24 cellular contexts compared by ENCODE assay signal in the genomic region with DNA sequence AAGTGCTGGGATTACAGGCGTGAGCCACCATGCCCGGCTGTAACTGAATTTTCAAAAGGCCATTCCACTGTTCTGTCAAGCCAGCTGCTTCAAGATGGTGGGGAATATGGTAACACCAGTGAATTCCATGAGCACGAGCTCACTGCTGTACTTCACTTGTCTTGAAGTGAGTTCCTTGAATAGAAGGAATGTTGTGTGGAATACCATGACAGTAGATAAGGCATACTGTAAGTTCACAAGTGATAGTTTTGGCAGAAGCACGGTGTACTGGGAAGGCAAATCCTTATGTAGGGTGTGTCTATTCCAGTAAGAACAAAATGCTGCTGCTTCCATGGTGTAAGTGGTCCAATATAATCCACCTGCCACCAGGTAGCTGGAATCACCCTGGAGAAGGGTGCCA. TPM values are rescaled to one million over a fixed set of nuclear protein-coding genes. Genes with fewer than 3 reads are reported as not detected.
DNase-seq lines count a peak whose midpoint lies in the region; ATAC-seq and TF ChIP-seq lines count a peak whose summit lies in the region.
"Had no signal": no experiment of that assay in that cellular context is flagged by ENCODE, and none has a peak within 500 bp of the region (broad histone marks: within the 10 kb centered on the region; RNA-seq: fewer than 3 reads in every experiment).

No MANE protein-coding gene starts in this region.

- no peak overlapping the region for H2BK120ac ChIP-seq in IMR-90 (ENCODE audit: low read depth, low read length)

- H3K9ac ChIP-seq in IMR-90 (ENCODE audit: low read depth, low read length) = no peak overlapping the region

- H2AK5ac ChIP-seq in IMR-90 (ENCODE audit: low read depth, low read length) = no peak overlapping the region

- H3K36me3 ChIP-seq in IMR-90 (ENCODE audit: control insufficient read depth, insufficient read depth, low read length) (no peaks in the 10 kb centered on the region), lower lobe of right lung (no peaks in the 10 kb centered on the region)
- H3K36me3 ChIP-seq: HAP-1, sigmoid colon, SJSA1 had no signal

- peak; percentile 70 for ATAC-seq in IMR-90 (ENCODE audit: low read depth)
- peak; percentile 76 to 88 for ATAC-seq in lower lobe of right lung
- no peak for ATAC-seq in GM19351 (IDR thresholded peaks at IDR 0.05; ENCODE audit: unreplicated experiment)
- no peak for ATAC-seq in left ventricle myocardium superior
- ATAC-seq: activated CD8-positive, alpha-beta T cell treated with anti-CD3 and anti-CD28 coated beads for 36 hours; activated T-helper 17 cell treated with anti-CD3 and anti-CD28 coated beads, Interleukin-2, amount 50 U/mL, for 72 hours; stimulated activated naive B cell treated with anti-CD40 and anti-IgM and Interleukin-4, amounts not matched to agents 10 μg/mL and 1 μg/mL and 100 μg/mL, for 72 hours had no signal

- H3K4me1 ChIP-seq in IMR-90 (ENCODE audit: control insufficient read depth, insufficient read depth, low read length) = no peaks in the 10 kb centered on the region
- peaks cover 3% of the 10 kb centered on the region for H3K4me1 ChIP-seq in lower lobe of right lung
- H3K4me1 ChIP-seq: sigmoid colon, SJSA1 had no signal

- no peak for TF ChIP-seq CTCF in IMR-90 (conservative IDR thresholded peaks at IDR 0.05; ENCODE audit: low read depth, low read length)
- no peak for TF ChIP-seq CTCF in choroid plexus epithelial cell (conservative IDR thresholded peaks at IDR 0.05; ENCODE audit: low read depth, low read length)
- no peak for TF ChIP-seq CTCF in lower lobe of right lung (IDR thresholded peaks at IDR 0.05)

- H3K23ac ChIP-seq in IMR-90 (ENCODE audit: low read depth, low read length) = peak overlapping the region; percentile 31; the same call in 1 of the 2 replicates

- no peak overlapping the region for H2AK9ac ChIP-seq in IMR-90 (replicated peaks; ENCODE audit: low read depth, low read length, poor library complexity)

- H2AFZ ChIP-seq in IMR-90 (replicated peaks; ENCODE audit: low read length, poor library complexity) = no peak overlapping the region

- no peak overlapping the region for H3K18ac ChIP-seq in IMR-90 (ENCODE audit: low read depth, low read length)

- TF ChIP-seq RAD21 in IMR-90 (IDR thresholded peaks at IDR 0.05; ENCODE audit: low read length) = no peak

- H3K79me1 ChIP-seq in IMR-90 (ENCODE audit: low read depth in 1 of 2, low read length in 2 of 2) = no peaks in the 10 kb centered on the region

- no peak overlapping the region for H3K4ac ChIP-seq in IMR-90 (ENCODE audit: low read depth, low read length)

- H4K91ac ChIP-seq in IMR-90 (ENCODE audit: insufficient read depth, low read depth, low read length) = no peak overlapping the region

- no peak for TF ChIP-seq POLR2A in IMR-90 (IDR thresholded peaks at IDR 0.05; ENCODE audit: low read depth, low read length)

- H3K4me2 ChIP-seq in IMR-90 (ENCODE audit: low read depth, low read length) = no peak overlapping the region

- no peak overlapping the region for H4K5ac ChIP-seq in IMR-90 (ENCODE audit: low read depth, low read length)

- peaks cover 4% of the 10 kb centered on the region for H3K9me1 ChIP-seq in IMR-90 (ENCODE audit: insufficient read depth, low read length)

- WGBS in IMR-90 (ENCODE audit: extremely low coverage in 2 of 2, insufficient read length in 1 of 2), 2 experiments = 100% methylated on average over 1 of the region's 4 CpGs; no CpG with 5 or more reads in 1 of the 2 experiments

- no peak overlapping the region for H3K56ac ChIP-seq in IMR-90 (ENCODE audit: extremely low read depth, insufficient read depth, low read length)

- H3K27me3 ChIP-seq in IMR-90 (ENCODE audit: control insufficient read depth, insufficient read depth, low read length) = no peaks in the 10 kb centered on the region; the same call in 1 of the 2 replicates
- H3K27me3 ChIP-seq in lower lobe of right lung (ENCODE audit: low read depth) = no peaks in the 10 kb centered on the region
- H3K27me3 ChIP-seq: dorsolateral prefrontal cortex, sigmoid colon, SJSA1 had no signal

- intact Hi-C loops in IMR-90 (cut with micrococcal nuclease) (no loop called here), lower lobe of right lung (cut with DNase I) (loop anchor here (10.0 kb wide), 1 partner anchor 337 kb away; no protein-coding TSS in a partner anchor), left ventricle myocardium superior (cut with micrococcal nuclease) (no loop called here)

- in situ Hi-C loops in IMR-90 (cut with MboI; ENCODE audit: low sequenced_read_pairs) = no loop called here

- dilution Hi-C loops in IMR-90 (cut with HindIII; ENCODE audit: low sequenced_read_pairs, unreplicated experiment) = no loop called here

- H3K9me3 ChIP-seq in IMR-90 (ENCODE audit: control insufficient read depth, insufficient read depth, low read length) (no peaks in the 10 kb centered on the region), lower lobe of right lung (no peaks in the 10 kb centered on the region)
- H3K9me3 ChIP-seq: HAP-1, sigmoid colon, SJSA1 had no signal

- no peak overlapping the region for H3K14ac ChIP-seq in IMR-90 (replicated peaks; ENCODE audit: low read depth, low read length)

- H2BK15ac ChIP-seq in IMR-90 (ENCODE audit: low read depth, low read length) = no peak overlapping the region

- H4K8ac ChIP-seq in IMR-90 (ENCODE audit: low read depth in 2 of 2, low read length in 2 of 2) = no peak overlapping the region

- BruUV-seq in IMR-90 (replicated peaks; lab: Mats Ljungman, UMichigan) = no TSS peak

- no peaks in the 10 kb centered on the region for H4K20me1 ChIP-seq in IMR-90 (ENCODE audit: insufficient read depth, low read length)

- CTCF ChIA-PET in IMR-90 (lab: Yijun Ruan, JAX) = no interaction called here

- DNase-seq in IMR-90 (peak; percentile 73), choroid plexus epithelial cell (ENCODE audit: low read depth) (peak; percentile 47), lower lobe of right lung (no peak), ureter (ENCODE audit: low spot score) (peak; percentile 15), left ventricle myocardium superior (no peak), retina (no peak)
- DNase-seq: activated CD4-positive, alpha-beta T cell treated with anti-CD3 and anti-CD28 coated beads for 1 hour; activated CD8-positive, alpha-beta T cell treated with anti-CD3 and anti-CD28 coated beads for 36 hours; AML-193; amygdala; CD4-positive, alpha-beta T cell; dorsolateral prefrontal cortex; glutamatergic neuron; KG1; kidney; MM.1S; NCI-H1417; NCI-H2029 treated with DMSO at 0.1 percent for 48 hours; sigmoid colon; stimulated activated naive B cell treated with anti-CD40 and anti-IgM and Interleukin-4, amounts not matched to agents 10 μg/mL and 1 μg/mL and 100 μg/mL, for 72 hours had no signal

- H2BK20ac ChIP-seq in IMR-90 (ENCODE audit: low read depth, low read length) = peak overlapping the region; percentile 35; the same call in 1 of the 2 replicates

- H2BK5ac ChIP-seq in IMR-90 (ENCODE audit: low read depth, low read length, poor library complexity, severe bottlenecking) = no peak overlapping the region

- POLR2A ChIA-PET in IMR-90 (lab: Charles Lee; ENCODE audit: unreplicated experiment) = no interaction called here

- H3K4me3 ChIP-seq in IMR-90 (ENCODE audit: insufficient read depth, low read depth, low read length) (no peak overlapping the region), choroid plexus epithelial cell (ENCODE audit: low read depth, low read length) (no peak overlapping the region), lower lobe of right lung (no peak overlapping the region)
- H3K4me3 ChIP-seq: dorsolateral prefrontal cortex, HAP-1, sigmoid colon, SJSA1 had no signal

- H3K27ac ChIP-seq in IMR-90 (ENCODE audit: insufficient read depth, low read length) (no peak overlapping the region), lower lobe of right lung (no peak overlapping the region)
- H3K27ac ChIP-seq: dorsolateral prefrontal cortex, sigmoid colon, SJSA1 had no signal

TF ChIP-seq in IMR-90, 13 proteins besides CTCF, POLR2A, EP300 and RAD21:
- no peak for TF ChIP-seq MAZ (IDR thresholded peaks at IDR 0.05; ENCODE audit: borderline replicate concordance, low read depth, low read length)
- no peak for TF ChIP-seq MXI1 (IDR thresholded peaks at IDR 0.05; ENCODE audit: borderline replicate concordance, low read depth, low read length)
- TF ChIP-seq RCOR1 (IDR thresholded peaks at IDR 0.05; ENCODE audit: insufficient replicate concordance, low read length) = no peak
- no peak for TF ChIP-seq USF2 (IDR thresholded peaks at IDR 0.05; ENCODE audit: low read depth, low read length)
- TF ChIP-seq, protein P1, sequence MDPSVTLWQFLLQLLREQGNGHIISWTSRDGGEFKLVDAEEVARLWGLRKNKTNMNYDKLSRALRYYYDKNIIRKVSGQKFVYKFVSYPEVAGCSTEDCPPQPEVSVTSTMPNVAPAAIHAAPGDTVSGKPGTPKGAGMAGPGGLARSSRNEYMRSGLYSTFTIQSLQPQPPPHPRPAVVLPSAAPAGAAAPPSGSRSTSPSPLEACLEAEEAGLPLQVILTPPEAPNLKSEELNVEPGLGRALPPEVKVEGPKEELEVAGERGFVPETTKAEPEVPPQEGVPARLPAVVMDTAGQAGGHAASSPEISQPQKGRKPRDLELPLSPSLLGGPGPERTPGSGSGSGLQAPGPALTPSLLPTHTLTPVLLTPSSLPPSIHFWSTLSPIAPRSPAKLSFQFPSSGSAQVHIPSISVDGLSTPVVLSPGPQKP (IDR thresholded peaks at IDR 0.05; ENCODE audit: borderline replicate concordance, low read depth, low read length) = no peak
- no peak for TF ChIP-seq RFX5 (IDR thresholded peaks at IDR 0.05; ENCODE audit: low read depth, low read length)
- no peak for TF ChIP-seq SMC3 (IDR thresholded peaks at IDR 0.05; ENCODE audit: low read depth, low read length)
- TF ChIP-seq CHD1 (IDR thresholded peaks at IDR 0.05; ENCODE audit: low read depth, low read length) = no peak

RNA-seq across cellular contexts. Expression of gene PRXL2C, which starts 6.6 kb away (rescaled TPM):
- total RNA-seq in IMR-90 (2012; rRNA removed) = 9.0 and 10.0 TPM in 2 replicates
- 2.7 and 2.9 TPM in 2 replicates for polyA plus RNA-seq in IMR-90 (2012; rRNA removed)
- polyA plus RNA-seq in IMR-90 (2012; cell fraction: cytosol; rRNA removed) = 0.87 and 1.8 TPM in 2 replicates
- 0.75 and 1.3 TPM in 2 replicates for polyA plus RNA-seq in IMR-90 (2012; cell fraction: nucleus; rRNA removed; ENCODE audit: low replicate concordance)
- 28.0 TPM for total RNA-seq in lower lobe of right lung
- 14.0 TPM for total RNA-seq in ureter
- total RNA-seq in left ventricle myocardium superior = 24.5 TPM

RNA-seq across cellular contexts. Expression of gene CDC14B, which starts 42.1 kb away (rescaled TPM):
- 24.7 and 26.3 TPM in 2 replicates for total RNA-seq in IMR-90 (2012; rRNA removed)
- 8.6 and 9.7 TPM in 2 replicates for polyA plus RNA-seq in IMR-90 (2012; rRNA removed)
- polyA plus RNA-seq in IMR-90 (2012; cell fraction: cytosol; rRNA removed) = 3.8 and 5.8 TPM in 2 replicates
- 5.9 and 22.5 TPM in 2 replicates for polyA plus RNA-seq in IMR-90 (2012; cell fraction: nucleus; rRNA removed; ENCODE audit: low replicate concordance)
- 16.0 TPM for total RNA-seq in lower lobe of right lung
- total RNA-seq in ureter = 42.0 TPM
- 18.1 TPM for total RNA-seq in left ventricle myocardium superior

Comparison
In these comparisons a context has a peak if more than half of its experiments do, and no peak if none do; other contexts are left out.
1. ATAC-seq: peak in IMR-90 (single experiment) and lower lobe of right lung (2 of 2); none in GM19351 (single experiment) and left ventricle myocardium superior (single experiment).
2. DNase-seq: peak in IMR-90 (single experiment), choroid plexus epithelial cell (single experiment) and ureter (single experiment); none in lower lobe of right lung (single experiment), left ventricle myocardium superior (single experiment) and retina (single experiment).